Comparison of ENCODE assay signal across 6 cellular contexts in genomic region chr10:101402711-101403110, GRCh38.
"Had no signal": no experiment of that assay in that cellular context is flagged by ENCODE, and none has a peak within 500 bp of the region (broad histone marks: within the 10 kb centered on the region; RNA-seq: fewer than 3 reads in every experiment).

No MANE protein-coding gene starts in this region.

- H3K4me3 ChIP-seq: GM23338 had no signal

- ATAC-seq: HepG2 had no signal

- DNase-seq: HCEC 1CT, Karpas-422, KBM-7 had no signal

- FAIRE-seq: H54, HepG2 had no signal
